Comparison of ENCODE assay signal across 1 cellular context in genomic region chr16:30077656-30078055, GRCh38.
TF ChIP-seq lines count a peak whose summit lies in the region.

No MANE protein-coding gene starts in this region.

TF ChIP-seq in HCT116, 20 proteins besides CTCF, POLR2A, EP300 and RAD21:
- TF ChIP-seq CEBPB (IDR thresholded peaks at IDR 0.05; ENCODE audit: low read depth) (no peak), TCF7L2 (IDR thresholded peaks at IDR 0.05; ENCODE audit: borderline replicate concordance, extremely low read depth, insufficient read depth, insufficient read length) (no peak), EZH2phosphoT487 (IDR thresholded peaks at IDR 0.05; ENCODE audit: borderline replicate concordance) (no peak), FOSL1 (IDR thresholded peaks at IDR 0.05; ENCODE audit: low read depth) (no peak)
- TF ChIP-seq, protein P1, sequence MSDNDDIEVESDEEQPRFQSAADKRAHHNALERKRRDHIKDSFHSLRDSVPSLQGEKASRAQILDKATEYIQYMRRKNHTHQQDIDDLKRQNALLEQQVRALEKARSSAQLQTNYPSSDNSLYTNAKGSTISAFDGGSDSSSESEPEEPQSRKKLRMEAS (IDR thresholded peaks at IDR 0.05): no peak
- TF ChIP-seq, protein P2, sequence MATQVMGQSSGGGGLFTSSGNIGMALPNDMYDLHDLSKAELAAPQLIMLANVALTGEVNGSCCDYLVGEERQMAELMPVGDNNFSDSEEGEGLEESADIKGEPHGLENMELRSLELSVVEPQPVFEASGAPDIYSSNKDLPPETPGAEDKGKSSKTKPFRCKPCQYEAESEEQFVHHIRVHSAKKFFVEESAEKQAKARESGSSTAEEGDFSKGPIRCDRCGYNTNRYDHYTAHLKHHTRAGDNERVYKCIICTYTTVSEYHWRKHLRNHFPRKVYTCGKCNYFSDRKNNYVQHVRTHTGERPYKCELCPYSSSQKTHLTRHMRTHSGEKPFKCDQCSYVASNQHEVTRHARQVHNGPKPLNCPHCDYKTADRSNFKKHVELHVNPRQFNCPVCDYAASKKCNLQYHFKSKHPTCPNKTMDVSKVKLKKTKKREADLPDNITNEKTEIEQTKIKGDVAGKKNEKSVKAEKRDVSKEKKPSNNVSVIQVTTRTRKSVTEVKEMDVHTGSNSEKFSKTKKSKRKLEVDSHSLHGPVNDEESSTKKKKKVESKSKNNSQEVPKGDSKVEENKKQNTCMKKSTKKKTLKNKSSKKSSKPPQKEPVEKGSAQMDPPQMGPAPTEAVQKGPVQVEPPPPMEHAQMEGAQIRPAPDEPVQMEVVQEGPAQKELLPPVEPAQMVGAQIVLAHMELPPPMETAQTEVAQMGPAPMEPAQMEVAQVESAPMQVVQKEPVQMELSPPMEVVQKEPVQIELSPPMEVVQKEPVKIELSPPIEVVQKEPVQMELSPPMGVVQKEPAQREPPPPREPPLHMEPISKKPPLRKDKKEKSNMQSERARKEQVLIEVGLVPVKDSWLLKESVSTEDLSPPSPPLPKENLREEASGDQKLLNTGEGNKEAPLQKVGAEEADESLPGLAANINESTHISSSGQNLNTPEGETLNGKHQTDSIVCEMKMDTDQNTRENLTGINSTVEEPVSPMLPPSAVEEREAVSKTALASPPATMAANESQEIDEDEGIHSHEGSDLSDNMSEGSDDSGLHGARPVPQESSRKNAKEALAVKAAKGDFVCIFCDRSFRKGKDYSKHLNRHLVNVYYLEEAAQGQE (IDR thresholded peaks at IDR 0.05; ENCODE audit: low read depth): no peak
